14 cellular contexts compared by ENCODE assay signal in genomic region chr12:79686171-79686570, GRCh38. TPM values are rescaled to one million over a fixed set of nuclear protein-coding genes. Genes with fewer than 3 reads are reported as not detected.
A peak's percentile ranks its signal among the peaks of the same experiment; 100 is the strongest.
DNase-seq lines count a peak whose midpoint lies in the region; TF ChIP-seq lines count a peak whose summit lies in the region.
"Had no signal": no experiment of that assay in that cellular context is flagged by ENCODE, and none has a peak within 500 bp of the region (broad histone marks: within the 10 kb centered on the region; RNA-seq: fewer than 3 reads in every experiment).

No MANE protein-coding gene starts in this region.

- H3K4me3 Mint-ChIP-seq in HFFc6, result no peak overlapping the region

- TF ChIP-seq CTCF in HFFc6 (IDR thresholded peaks at IDR 0.05) (no peak), VCaP (conservative IDR thresholded peaks at IDR 0.05) (no peak), hepatocyte (IDR thresholded peaks at IDR 0.05; ENCODE audit: poor library complexity) (no peak), smooth muscle cell (IDR thresholded peaks at IDR 0.05; ENCODE audit: borderline replicate concordance, insufficient read depth, poor library complexity, severe bottlenecking) (no peak)

- H3K36me3 ChIP-seq in hepatocyte (replicated peaks; ENCODE audit: insufficient read depth, low read depth) (no peaks in the 10 kb centered on the region), smooth muscle cell (ENCODE audit: low read depth) (no peaks in the 10 kb centered on the region)

- H3K9me3 ChIP-seq in hepatocyte (ENCODE audit: low read depth), result no peaks in the 10 kb centered on the region
- no peaks in the 10 kb centered on the region for H3K9me3 ChIP-seq in smooth muscle cell (replicated peaks; ENCODE audit: low read depth)
- H3K9me3 ChIP-seq: testis had no signal

- H3K4me1 ChIP-seq in hepatocyte (ENCODE audit: insufficient read depth) (peaks cover 4% of the 10 kb centered on the region), smooth muscle cell (ENCODE audit: low read depth) (peaks cover 47% of the 10 kb centered on the region)
- H3K4me1 ChIP-seq: testis had no signal

- H3K4me1 Mint-ChIP-seq in HFFc6 (ENCODE audit: low read depth), result peaks cover 64% of the 10 kb centered on the region

- H3K27me3 ChIP-seq in hepatocyte, result no peaks in the 10 kb centered on the region
- H3K27me3 ChIP-seq in smooth muscle cell (ENCODE audit: low read depth), result no peaks in the 10 kb centered on the region
- H3K27me3 ChIP-seq: testis had no signal

- peak overlapping the region; percentile 87 for H3K4me2 ChIP-seq in hepatocyte
- peak overlapping the region; percentile 85 for H3K4me2 ChIP-seq in smooth muscle cell

- H3K79me2 ChIP-seq in hepatocyte, result peaks cover 85% of the 10 kb centered on the region
- H3K79me2 ChIP-seq in smooth muscle cell (ENCODE audit: low read depth), result peaks cover 86% of the 10 kb centered on the region

- no peaks in the 10 kb centered on the region for H3K9me3 Mint-ChIP-seq in HFFc6
- H3K9me3 Mint-ChIP-seq: IgD-negative memory B cell had no signal

- H3K9ac ChIP-seq in smooth muscle cell (ENCODE audit: low read depth), result peak overlapping the region; percentile 79

- peak overlapping the region; percentile 3; the same call in 1 of the 2 replicates for H3K27ac Mint-ChIP-seq in HFFc6
- H3K27ac Mint-ChIP-seq: IgD-negative memory B cell had no signal

- H2AFZ ChIP-seq in hepatocyte, result no peak overlapping the region
- H2AFZ ChIP-seq in smooth muscle cell (ENCODE audit: low read depth), result no peak overlapping the region

- H3K4me3 ChIP-seq in hepatocyte, result no peak overlapping the region
- H3K4me3 ChIP-seq in smooth muscle cell, result peak overlapping the region; percentile 93
- H3K4me3 ChIP-seq: testis had no signal

- 90% methylated on average over 2 of the region's 2 CpGs for WGBS in hepatocyte (ENCODE audit: low lambda C conversion rate, missing lambda C conversion rate)
- WGBS in smooth muscle cell (ENCODE audit: low lambda C conversion rate), result 64% methylated on average over 2 of the region's 2 CpGs

- peaks cover 10% of the 10 kb centered on the region; the same call in 1 of the 2 replicates for H3K36me3 Mint-ChIP-seq in HFFc6 (ENCODE audit: low read depth)

- H4K20me1 ChIP-seq in hepatocyte (ENCODE audit: insufficient read depth, poor library complexity, severe bottlenecking), result no peaks in the 10 kb centered on the region
- H4K20me1 ChIP-seq in smooth muscle cell (ENCODE audit: low read depth), result peaks cover 42% of the 10 kb centered on the region

- H3K27me3 Mint-ChIP-seq in HFFc6 (ENCODE audit: insufficient read depth), result no peaks in the 10 kb centered on the region
- H3K27me3 Mint-ChIP-seq: IgD-negative memory B cell had no signal

- no peaks in the 10 kb centered on the region for H3K9me2 ChIP-seq in hepatocyte (replicated peaks; ENCODE audit: insufficient read depth)

- H3F3A ChIP-seq in smooth muscle cell (ENCODE audit: low read depth), result peaks cover 3% of the 10 kb centered on the region

- DNase-seq in HFFc6 (no peak), hepatocyte (ENCODE audit: low spot score) (no peak), smooth muscle cell (lab: John Stamatoyannopoulos, UW; ENCODE audit: unreplicated experiment) (no peak), D341Med (ENCODE audit: low spot score) (no peak), GF-D8 (lab: John Stamatoyannopoulos, UW) (no peak)
- no peak for DNase-seq in activated CD4-positive, alpha-beta T cell treated with anti-CD3 and anti-CD28 coated beads, Interleukin-2, amount 50 U/mL, for 1 hour
- DNase-seq in activated CD4-positive, alpha-beta T cell treated with anti-CD3 and anti-CD28 coated beads for 48 hours, result no peak
- DNase-seq: activated T-cell treated with anti-CD3 and anti-CD28 coated beads for 4 hours, HCEC 1CT, hypothalamus, NCI-H1436, testis had no signal

- peak overlapping the region; percentile 95 for H3K27ac ChIP-seq in VCaP
- no peak overlapping the region for H3K27ac ChIP-seq in hepatocyte
- peak overlapping the region; percentile 98 for H3K27ac ChIP-seq in smooth muscle cell (ENCODE audit: low read depth)
- H3K27ac ChIP-seq: testis had no signal

RNA-seq across cellular contexts. Expression of gene PAWR, which starts 4.6 kb away (rescaled TPM):
- 10 to 100 TPM; 55.2 to 89.4 (median 70.5) TPM for total RNA-seq in HFFc6 (2021; fragmentation: NEBNext Ultra II Directional; extraction: Animal tissue kit (Norgen Biotek cat#: 25700))
- 30.2 and 40.5 TPM in 2 replicates for total RNA-seq in hepatocyte
- 54.9 and 70.9 TPM in 2 replicates for polyA plus RNA-seq in hepatocyte
- total RNA-seq in smooth muscle cell, result 45.4 and 59.7 TPM in 2 replicates
- polyA plus RNA-seq in smooth muscle cell, result 33.1 and 64.1 TPM in 2 replicates
